ENCODE assay signal across 32 cellular contexts in the genomic region with DNA sequence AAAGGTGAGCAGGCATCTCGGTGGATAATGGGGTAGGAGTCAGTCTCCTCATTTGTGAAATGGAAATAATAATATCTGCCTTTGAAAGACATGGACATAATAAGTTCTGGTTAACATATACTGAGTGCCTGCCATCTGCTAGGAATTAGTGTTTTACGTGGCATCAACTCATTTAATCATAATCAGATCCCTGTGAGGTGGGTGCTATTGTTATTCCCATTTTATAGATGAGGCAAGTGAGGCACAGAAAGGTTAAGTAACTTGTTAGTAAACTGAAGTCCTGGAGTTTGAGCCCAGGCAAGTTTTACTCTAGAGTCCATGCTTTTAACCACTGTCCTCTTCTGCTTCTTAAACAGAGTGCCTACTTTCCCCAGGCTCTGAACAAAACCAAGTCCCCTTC.
"Had no signal": no experiment of that assay in that cellular context is flagged by ENCODE, and none has a peak within 500 bp of the region (broad histone marks: within the 10 kb centered on the region; RNA-seq: fewer than 3 reads in every experiment).

No MANE protein-coding gene starts in this region.

- H3K36me3 Mint-ChIP-seq: activated CD4-positive, alpha-beta memory T cell treated with anti-CD3 and anti-CD28 coated beads for 36 hours; activated naive CD8-positive, alpha-beta T cell had no signal

- FAIRE-seq: colon had no signal

- H3K4me3 Mint-ChIP-seq: activated CD4-positive, alpha-beta memory T cell treated with anti-CD3 and anti-CD28 coated beads for 36 hours; activated CD4-positive, alpha-beta T cell treated with anti-CD3 and anti-CD28 coated beads for 36 hours; activated CD4-positive, alpha-beta T cell treated with anti-CD3 and anti-CD28 coated beads, Interleukin-2, amount 10 ng/mL, durations not matched to agents 24 days and 14 days; activated CD8-positive, alpha-beta memory T cell treated with anti-CD3 and anti-CD28 coated beads, Interleukin-2, amount 10 ng/mL, durations not matched to agents 7 days and 5 days; activated CD8-positive, alpha-beta T cell treated with anti-CD3 and anti-CD28 coated beads, Interleukin-2, amount 10 ng/mL, durations not matched to agents 7 days and 5 days; activated naive CD4-positive, alpha-beta T cell treated with anti-CD3 and anti-CD28 coated beads, Interleukin-2, amount 10 ng/mL, durations not matched to agents 7 days and 5 days; activated naive CD8-positive, alpha-beta T cell; activated T-helper 1 cell treated with anti-CD3 and anti-CD28 coated beads, Interleukin-12 subunit alpha, Interleukin-12 subunit beta, Interleukin-2, Interleukin-4 antibody, amounts not matched to agents 30 ng/mL and 10 ng/mL and 1 ng/mL, durations not matched to agents 14 hours and 24 hours and 36 hours; effector memory CD8-positive, alpha-beta T cell; T-helper 17 cell; T-helper 2 cell treated with Interferon-gamma antibody and Interleukin-4, amounts not matched to agents 5 μg/mL and 100 μg/mL, for 36 hours had no signal

- H3K4me1 Mint-ChIP-seq: activated CD4-positive, alpha-beta T cell treated with anti-CD3 and anti-CD28 coated beads for 36 hours; activated CD4-positive, alpha-beta T cell treated with anti-CD3 and anti-CD28 coated beads, Interleukin-2, amount 10 ng/mL, durations not matched to agents 24 days and 14 days; activated CD8-positive, alpha-beta memory T cell treated with anti-CD3 and anti-CD28 coated beads, Interleukin-2, amount 10 ng/mL, durations not matched to agents 7 days and 5 days; activated naive CD4-positive, alpha-beta T cell treated with anti-CD3 and anti-CD28 coated beads, Interleukin-2, amount 10 ng/mL, durations not matched to agents 7 days and 5 days; T-helper 17 cell had no signal

- DNase-seq: activated CD4-positive, alpha-beta memory T cell treated with anti-CD3 and anti-CD28 coated beads for 36 hours; activated CD4-positive, alpha-beta T cell treated with anti-CD3 and anti-CD28 coated beads for 36 hours; activated CD4-positive, alpha-beta T cell treated with anti-CD3 and anti-CD28 coated beads, Interleukin-2, amount 10 ng/mL, durations not matched to agents 24 days and 14 days; activated CD4-positive, CD25-positive, alpha-beta regulatory T cell; activated CD4-positive, CD25-positive, alpha-beta regulatory T cell treated with anti-CD3 and anti-CD28 coated beads, Interleukin-2, amount 50 U/mL, for 72 hours; activated CD8-positive, alpha-beta memory T cell treated with anti-CD3 and anti-CD28 coated beads, Interleukin-2, amount 10 ng/mL, durations not matched to agents 7 days and 5 days; activated CD8-positive, alpha-beta memory T cell treated with anti-CD3 and anti-CD28 coated beads, Interleukin-2, amount 50 U/mL, for 4 hours; activated CD8-positive, alpha-beta T cell treated with anti-CD3 and anti-CD28 coated beads, Interleukin-2, amount 10 ng/mL, durations not matched to agents 7 days and 5 days; activated effector memory CD4-positive, alpha-beta T cell treated with anti-CD3 and anti-CD28 coated beads, Interleukin-2, amount 50 U/mL, for 16 hours; activated naive CD4-positive, alpha-beta T cell treated with anti-CD3 and anti-CD28 coated beads, Interleukin-2, amount 10 ng/mL, durations not matched to agents 7 days and 5 days; activated T-cell treated with anti-CD3 and anti-CD28 coated beads, Interleukin-2, amount 50 U/mL, for 1 hour; activated T-cell treated with anti-CD3 and anti-CD28 coated beads, Interleukin-2, amount 50 U/mL, for 48 hours; amniotic stem cell; anterior cingulate cortex; body of pancreas; caudate nucleus; cortex of kidney; dermis blood vessel endothelial cell; effector CD4-positive, alpha-beta T cell; effector memory CD8-positive, alpha-beta T cell; erythroblast; foreskin keratinocyte; head of caudate nucleus; T-helper 1 cell; T-helper 17 cell; T1000 had no signal

- H3K9me3 ChIP-seq: body of pancreas, esophagus muscularis mucosa had no signal

- H3K4me1 ChIP-seq: body of pancreas, esophagus muscularis mucosa, foreskin keratinocyte had no signal

- H3K27me3 Mint-ChIP-seq: activated CD4-positive, alpha-beta memory T cell treated with anti-CD3 and anti-CD28 coated beads for 36 hours; activated CD4-positive, alpha-beta T cell treated with anti-CD3 and anti-CD28 coated beads for 36 hours; activated CD4-positive, alpha-beta T cell treated with anti-CD3 and anti-CD28 coated beads, Interleukin-2, amount 10 ng/mL, durations not matched to agents 24 days and 14 days; activated CD8-positive, alpha-beta memory T cell treated with anti-CD3 and anti-CD28 coated beads, Interleukin-2, amount 10 ng/mL, durations not matched to agents 7 days and 5 days; activated naive CD4-positive, alpha-beta T cell treated with anti-CD3 and anti-CD28 coated beads, Interleukin-2, amount 10 ng/mL, durations not matched to agents 7 days and 5 days; activated naive CD8-positive, alpha-beta T cell; effector memory CD8-positive, alpha-beta T cell; T-helper 17 cell had no signal

- H3K27me3 ChIP-seq: body of pancreas, esophagus muscularis mucosa, foreskin keratinocyte had no signal

- H3K27ac Mint-ChIP-seq: activated CD4-positive, alpha-beta memory T cell treated with anti-CD3 and anti-CD28 coated beads for 36 hours; activated CD4-positive, alpha-beta T cell treated with anti-CD3 and anti-CD28 coated beads for 36 hours; activated CD4-positive, alpha-beta T cell treated with anti-CD3 and anti-CD28 coated beads, Interleukin-2, amount 10 ng/mL, durations not matched to agents 24 days and 14 days; activated CD8-positive, alpha-beta memory T cell treated with anti-CD3 and anti-CD28 coated beads, Interleukin-2, amount 10 ng/mL, durations not matched to agents 7 days and 5 days; activated CD8-positive, alpha-beta T cell treated with anti-CD3 and anti-CD28 coated beads, Interleukin-2, amount 10 ng/mL, durations not matched to agents 7 days and 5 days; activated naive CD4-positive, alpha-beta T cell treated with anti-CD3 and anti-CD28 coated beads, Interleukin-2, amount 10 ng/mL, durations not matched to agents 7 days and 5 days; activated naive CD8-positive, alpha-beta T cell; activated T-helper 1 cell treated with anti-CD3 and anti-CD28 coated beads, Interleukin-12 subunit alpha, Interleukin-12 subunit beta, Interleukin-2, Interleukin-4 antibody, amounts not matched to agents 30 ng/mL and 10 ng/mL and 1 ng/mL, durations not matched to agents 14 hours and 24 hours and 36 hours; activated T-helper 2 cell treated with anti-CD3 and anti-CD28 coated beads, Interferon-gamma antibody, Interleukin-2, Interleukin-4, amounts not matched to agents 10 μg/mL and 5 μg/mL and 100 μg/mL, durations not matched to agents 14 hours and 24 hours and 36 hours; T-helper 17 cell; T-helper 2 cell treated with Interferon-gamma antibody and Interleukin-4, amounts not matched to agents 5 μg/mL and 100 μg/mL, for 36 hours had no signal

- H3K4me3 ChIP-seq: body of pancreas, esophagus muscularis mucosa had no signal

- H3K27ac ChIP-seq: body of pancreas, esophagus muscularis mucosa, foreskin keratinocyte had no signal

- H3K9me3 Mint-ChIP-seq: activated CD4-positive, alpha-beta memory T cell treated with anti-CD3 and anti-CD28 coated beads for 36 hours; activated CD4-positive, alpha-beta T cell treated with anti-CD3 and anti-CD28 coated beads, Interleukin-2, amount 10 ng/mL, durations not matched to agents 24 days and 14 days; activated naive CD4-positive, alpha-beta T cell treated with anti-CD3 and anti-CD28 coated beads, Interleukin-2, amount 10 ng/mL, durations not matched to agents 7 days and 5 days; activated T-helper 1 cell treated with anti-CD3 and anti-CD28 coated beads, Interleukin-12 subunit alpha, Interleukin-12 subunit beta, Interleukin-2, Interleukin-4 antibody, amounts not matched to agents 30 ng/mL and 10 ng/mL and 1 ng/mL, durations not matched to agents 14 hours and 24 hours and 36 hours; activated T-helper 2 cell treated with anti-CD3 and anti-CD28 coated beads, Interferon-gamma antibody, Interleukin-2, Interleukin-4, amounts not matched to agents 10 μg/mL and 5 μg/mL and 100 μg/mL, durations not matched to agents 14 hours and 24 hours and 36 hours; effector memory CD8-positive, alpha-beta T cell; T-helper 2 cell treated with Interferon-gamma antibody and Interleukin-4, amounts not matched to agents 5 μg/mL and 100 μg/mL, for 36 hours had no signal
